ENCODE assay signal across 22 cellular contexts in genomic region chr16:5865231-5865630, GRCh38.
DNase-seq lines count a peak whose midpoint lies in the region; ATAC-seq, FAIRE-seq and TF ChIP-seq lines count a peak whose summit lies in the region.
"Had no signal": no experiment of that assay in that cellular context is flagged by ENCODE, and none has a peak within 500 bp of the region (broad histone marks: within the 10 kb centered on the region; RNA-seq: fewer than 3 reads in every experiment).

No MANE protein-coding gene starts in this region.

- DNase-seq in RCC 7860 (ENCODE audit: low spot score), result peak; percentile 73
- DNase-seq in bronchial epithelial cell (ENCODE audit: low read depth), result no peak
- DNase-seq in kidney tubule cell (ENCODE audit: low spot score), result peak; percentile 75
- DNase-seq in progenitor cell of endocrine pancreas (ENCODE audit: low spot score, unreplicated experiment), result no peak
- no peak for DNase-seq in NCI-H345 treated with DMSO at 0.1 percent for 48 hours (lab: John Stamatoyannopoulos, UW; ENCODE audit: unreplicated experiment)
- no peak for DNase-seq in activated T-cell treated with anti-CD3 and anti-CD28 coated beads, Interleukin-2, amount 50 U/mL, for 4 hours
- no peak for DNase-seq in RKO (ENCODE audit: low spot score)
- DNase-seq: BE2C, GDM1, GM23248, KG1, NCI-H1105, NCI-H2029 treated with DMSO at 0.1 percent for 48 hours, NCI-H345, NCI-H524 treated with DMSO at 0.1 percent for 48 hours, NCI-H82, Peyer's patch, Right ventricle myocardium superior had no signal

- H3K27ac Mint-ChIP-seq in progenitor cell of endocrine pancreas, result peak overlapping the region; percentile 41

- no peaks in the 10 kb centered on the region for H3K9me3 Mint-ChIP-seq in progenitor cell of endocrine pancreas (ENCODE audit: low read depth)
- no peaks in the 10 kb centered on the region for H3K9me3 Mint-ChIP-seq in activated T-cell treated with anti-CD3 and anti-CD28 coated beads, Interleukin-2, amount 50 U/mL, for 4 hours

- no peaks in the 10 kb centered on the region for H3K36me3 Mint-ChIP-seq in progenitor cell of endocrine pancreas (ENCODE audit: insufficient read depth)
- no peaks in the 10 kb centered on the region for H3K36me3 Mint-ChIP-seq in activated T-cell treated with anti-CD3 and anti-CD28 coated beads, Interleukin-2, amount 50 U/mL, for 4 hours (ENCODE audit: insufficient read depth)

- FAIRE-seq in RCC 7860 (lab: Jason Lieb, UNC), result no peak
- FAIRE-seq in bronchial epithelial cell (lab: Jason Lieb, UNC), result peak; percentile 75
- FAIRE-seq: GM18507, HTR-8/SVneo had no signal

- H3K36me3 ChIP-seq in bronchial epithelial cell (ENCODE audit: control insufficient read depth, insufficient read depth, low read length), result no peaks in the 10 kb centered on the region
- H3K36me3 ChIP-seq: BE2C, HAP-1, Peyer's patch had no signal

- TF ChIP-seq CTCF in bronchial epithelial cell (IDR thresholded peaks at IDR 0.05; ENCODE audit: insufficient read depth, low read length, severe bottlenecking) (no peak), progenitor cell of endocrine pancreas (IDR thresholded peaks at IDR 0.05; ENCODE audit: unreplicated experiment) (no peak)

- H3K27me3 ChIP-seq in bronchial epithelial cell (ENCODE audit: control insufficient read depth, insufficient read depth, low read length), result no peaks in the 10 kb centered on the region
- H3K27me3 ChIP-seq: BE2C, Peyer's patch had no signal

- ATAC-seq in activated T-cell treated with anti-CD3 and anti-CD28 coated beads, Interleukin-2, amount 50 U/mL, for 4 hours, result no peak
- no peak for ATAC-seq in HG02884 (IDR thresholded peaks at IDR 0.05; ENCODE audit: unreplicated experiment)

- peaks cover 27% of the 10 kb centered on the region for H3K27me3 Mint-ChIP-seq in progenitor cell of endocrine pancreas
- no peaks in the 10 kb centered on the region for H3K27me3 Mint-ChIP-seq in activated T-cell treated with anti-CD3 and anti-CD28 coated beads, Interleukin-2, amount 50 U/mL, for 4 hours (ENCODE audit: low read depth)

- H3K4me3 Mint-ChIP-seq in progenitor cell of endocrine pancreas (ENCODE audit: low read depth), result no peak overlapping the region
- H3K4me3 Mint-ChIP-seq in activated T-cell treated with anti-CD3 and anti-CD28 coated beads, Interleukin-2, amount 50 U/mL, for 4 hours, result no peak overlapping the region

- H3K4me3 ChIP-seq in bronchial epithelial cell (ENCODE audit: low read depth, low read length), result no peak overlapping the region
- H3K4me3 ChIP-seq: GM23248, HAP-1, Peyer's patch had no signal

- peaks cover 10% of the 10 kb centered on the region for H3K4me1 Mint-ChIP-seq in progenitor cell of endocrine pancreas (ENCODE audit: low read depth)
- H3K4me1 Mint-ChIP-seq in activated T-cell treated with anti-CD3 and anti-CD28 coated beads, Interleukin-2, amount 50 U/mL, for 4 hours (ENCODE audit: low read depth), result no peaks in the 10 kb centered on the region

Comparison
In these comparisons a context has a peak if more than half of its experiments do, and no peak if none do; other contexts are left out.
1. DNase-seq: peak in RCC 7860 (single experiment) and kidney tubule cell (single experiment); none in bronchial epithelial cell (single experiment), progenitor cell of endocrine pancreas (single experiment), NCI-H345 treated with DMSO at 0.1 percent for 48 hours (single experiment), activated T-cell treated with anti-CD3 and anti-CD28 coated beads, Interleukin-2, amount 50 U/mL, for 4 hours (single experiment) and RKO (single experiment).